Comparison of ENCODE assay signal across 2 cellular contexts in the genomic region with DNA sequence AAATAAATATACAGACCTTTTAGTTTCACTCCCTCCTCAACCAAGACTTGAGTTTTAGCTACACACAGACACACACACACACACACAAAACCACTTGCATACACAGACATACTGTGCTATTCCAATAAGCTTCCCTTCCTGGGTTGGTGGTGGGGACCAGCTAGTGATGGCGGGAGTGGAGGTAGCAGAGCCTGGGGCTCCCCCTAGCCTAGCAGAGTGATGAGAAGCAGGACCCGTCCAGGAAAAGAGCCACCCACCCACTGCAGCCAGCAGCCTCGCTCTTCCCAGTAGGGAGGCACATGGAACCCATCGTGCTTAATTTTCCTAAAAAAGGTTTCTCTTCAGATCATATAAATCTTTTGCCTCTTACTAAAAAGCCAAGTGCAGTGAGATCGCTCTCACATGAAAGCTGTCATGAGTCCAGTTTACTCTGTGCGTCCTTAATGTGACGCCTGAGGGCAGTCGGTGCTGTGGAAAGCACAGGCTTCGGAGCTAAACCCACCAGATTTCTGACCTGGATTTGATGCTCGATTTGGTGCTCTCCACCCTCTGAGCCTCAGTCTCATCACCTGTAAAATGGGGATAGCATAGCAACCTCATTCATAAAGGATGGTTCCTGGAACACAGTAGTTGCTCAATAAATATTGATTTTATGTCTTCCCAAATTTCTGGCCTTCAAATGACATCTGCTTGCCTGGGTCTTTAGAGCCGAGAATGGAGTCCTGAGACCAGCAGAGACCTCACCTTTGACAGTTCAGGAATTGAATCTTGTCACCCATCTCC.
TF ChIP-seq lines count a peak whose summit lies in the region.

No MANE protein-coding gene starts in this region.

TF ChIP-seq in IMR-90, 13 proteins besides CTCF, POLR2A, EP300 and RAD21:
- TF ChIP-seq SMC3 (IDR thresholded peaks at IDR 0.05; ENCODE audit: low read depth, low read length) (no peak), RFX5 (IDR thresholded peaks at IDR 0.05; ENCODE audit: low read depth, low read length) (no peak), RCOR1 (IDR thresholded peaks at IDR 0.05; ENCODE audit: insufficient replicate concordance, low read length) (no peak), NFE2L2 (IDR thresholded peaks at IDR 0.05; ENCODE audit: low read depth, low read length) (no peak), FOS (IDR thresholded peaks at IDR 0.05; ENCODE audit: low read depth, low read length) (no peak)
- TF ChIP-seq, protein P1, sequence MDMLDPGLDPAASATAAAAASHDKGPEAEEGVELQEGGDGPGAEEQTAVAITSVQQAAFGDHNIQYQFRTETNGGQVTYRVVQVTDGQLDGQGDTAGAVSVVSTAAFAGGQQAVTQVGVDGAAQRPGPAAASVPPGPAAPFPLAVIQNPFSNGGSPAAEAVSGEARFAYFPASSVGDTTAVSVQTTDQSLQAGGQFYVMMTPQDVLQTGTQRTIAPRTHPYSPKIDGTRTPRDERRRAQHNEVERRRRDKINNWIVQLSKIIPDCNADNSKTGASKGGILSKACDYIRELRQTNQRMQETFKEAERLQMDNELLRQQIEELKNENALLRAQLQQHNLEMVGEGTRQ (IDR thresholded peaks at IDR 0.05; ENCODE audit: low read depth, low read length) = no peak

TF ChIP-seq in GM12878, 131 proteins besides CTCF, POLR2A, EP300 and RAD21:
- TF ChIP-seq KAT2A (conservative IDR thresholded peaks at IDR 0.05; ENCODE audit: control insufficient read depth, low read depth, low read length) (no peak), SUZ12 (IDR thresholded peaks at IDR 0.05; ENCODE audit: unreplicated experiment) (no peak), IKZF1 (conservative IDR thresholded peaks at IDR 0.05) (no peak), PML (IDR thresholded peaks at IDR 0.05; ENCODE audit: low read length) (no peak), TCF7 (IDR thresholded peaks at IDR 0.05; ENCODE audit: borderline replicate concordance) (no peak), ZZZ3 (IDR thresholded peaks at IDR 0.05; ENCODE audit: control insufficient read depth, insufficient read length, low read depth) (no peak), GABPA (IDR thresholded peaks at IDR 0.05; ENCODE audit: low read depth) (no peak), TCF3 (IDR thresholded peaks at IDR 0.05; ENCODE audit: borderline replicate concordance, insufficient read depth, low read depth, low read length) (no peak), EZH2 (IDR thresholded peaks at IDR 0.05; ENCODE audit: borderline replicate concordance, control insufficient read depth, low read depth, low read length) (no peak), ATF7 (IDR thresholded peaks at IDR 0.05; ENCODE audit: low read depth) (no peak), BHLHE40 (IDR thresholded peaks at IDR 0.05; ENCODE audit: borderline replicate concordance in 1 of 2, low read depth in 2 of 2, low read length in 1 of 2) (no peak)
- TF ChIP-seq, protein P2, sequence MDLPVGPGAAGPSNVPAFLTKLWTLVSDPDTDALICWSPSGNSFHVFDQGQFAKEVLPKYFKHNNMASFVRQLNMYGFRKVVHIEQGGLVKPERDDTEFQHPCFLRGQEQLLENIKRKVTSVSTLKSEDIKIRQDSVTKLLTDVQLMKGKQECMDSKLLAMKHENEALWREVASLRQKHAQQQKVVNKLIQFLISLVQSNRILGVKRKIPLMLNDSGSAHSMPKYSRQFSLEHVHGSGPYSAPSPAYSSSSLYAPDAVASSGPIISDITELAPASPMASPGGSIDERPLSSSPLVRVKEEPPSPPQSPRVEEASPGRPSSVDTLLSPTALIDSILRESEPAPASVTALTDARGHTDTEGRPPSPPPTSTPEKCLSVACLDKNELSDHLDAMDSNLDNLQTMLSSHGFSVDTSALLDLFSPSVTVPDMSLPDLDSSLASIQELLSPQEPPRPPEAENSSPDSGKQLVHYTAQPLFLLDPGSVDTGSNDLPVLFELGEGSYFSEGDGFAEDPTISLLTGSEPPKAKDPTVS (IDR thresholded peaks at IDR 0.05; ENCODE audit: low read depth, low read length) = no peak
